Comparison of ENCODE assay signal across 1 cellular context in genomic region chr7:22672892-22673637, GRCh38.
TF ChIP-seq lines count a peak whose summit lies in the region.

No MANE protein-coding gene starts in this region.

TF ChIP-seq in HepG2, 621 proteins besides CTCF, POLR2A, EP300 and RAD21 (continued from another document and continues in another):
- TF ChIP-seq HNF1A (IDR thresholded peaks at IDR 0.05; ENCODE audit: low read depth) (no peak), HNF1A (CRISPR knock-in tag; IDR thresholded peaks at IDR 0.05; ENCODE audit: borderline replicate concordance) (no peak), IKZF1 (IDR thresholded peaks at IDR 0.05) (no peak), CENPX (CRISPR knock-in tag; IDR thresholded peaks at IDR 0.05) (no peak), SPEN (CRISPR knock-in tag; IDR thresholded peaks at IDR 0.05; ENCODE audit: low read depth) (no peak), MTA1 (CRISPR knock-in tag; IDR thresholded peaks at IDR 0.05; ENCODE audit: borderline replicate concordance) (no peak), DMTF1 (CRISPR knock-in tag; IDR thresholded peaks at IDR 0.05) (no peak), ZNF75D (CRISPR knock-in tag; IDR thresholded peaks at IDR 0.05; ENCODE audit: borderline replicate concordance) (no peak), ZNF512 (CRISPR knock-in tag; IDR thresholded peaks at IDR 0.05) (no peak), ZNF24 (IDR thresholded peaks at IDR 0.05) (no peak), FOSL2 (CRISPR knock-in tag; IDR thresholded peaks at IDR 0.05) (0 out of 2 replicates have a peak, but pooled peaks have one; percentile 9), ZNF720 (CRISPR knock-in tag; IDR thresholded peaks at IDR 0.05) (no peak), DDIT3 (CRISPR knock-in tag; IDR thresholded peaks at IDR 0.05) (no peak), SOX5 (CRISPR knock-in tag; IDR thresholded peaks at IDR 0.05; ENCODE audit: borderline replicate concordance) (0 out of 2 replicates have a peak, but pooled peaks have one; percentile 28), ISL2 (CRISPR knock-in tag; IDR thresholded peaks at IDR 0.05) (peak; percentile 54; the same call in 1 of the 2 replicates), RFX1 (IDR thresholded peaks at IDR 0.05) (no peak), HIVEP1 (CRISPR knock-in tag; IDR thresholded peaks at IDR 0.05) (no peak), KLF15 (CRISPR knock-in tag; IDR thresholded peaks at IDR 0.05; ENCODE audit: borderline replicate concordance) (no peak), ZKSCAN5 (CRISPR knock-in tag; IDR thresholded peaks at IDR 0.05) (no peak), ZNF451 (CRISPR knock-in tag; IDR thresholded peaks at IDR 0.05) (no peak), IRF2 (CRISPR knock-in tag; IDR thresholded peaks at IDR 0.05) (no peak), SNAPC2 (CRISPR knock-in tag; IDR thresholded peaks at IDR 0.05) (no peak), ZNF616 (CRISPR knock-in tag; IDR thresholded peaks at IDR 0.05; ENCODE audit: low read depth) (no peak), ZNF430 (CRISPR knock-in tag; IDR thresholded peaks at IDR 0.05) (no peak), ETV5 (CRISPR knock-in tag; IDR thresholded peaks at IDR 0.05; ENCODE audit: borderline replicate concordance) (0 out of 2 replicates have a peak, but pooled peaks have one; percentile 8), ZNF44 (CRISPR knock-in tag; IDR thresholded peaks at IDR 0.05) (no peak), ZSCAN29 (CRISPR knock-in tag; conservative IDR thresholded peaks at IDR 0.05) (no peak), NCOA2 (CRISPR knock-in tag; IDR thresholded peaks at IDR 0.05) (peak; percentile 43; the same call in 1 of the 2 replicates), SOX6 (IDR thresholded peaks at IDR 0.05) (no peak), SOX6 (CRISPR knock-in tag; IDR thresholded peaks at IDR 0.05) (peak; percentile 57), STAT6 (CRISPR knock-in tag; IDR thresholded peaks at IDR 0.05; ENCODE audit: borderline replicate concordance) (no peak), FOXA3 (CRISPR knock-in tag; IDR thresholded peaks at IDR 0.05) (peak; percentile 90), ZNF713 (CRISPR knock-in tag; IDR thresholded peaks at IDR 0.05) (no peak), ARID5B (CRISPR knock-in tag; IDR thresholded peaks at IDR 0.05) (peak; percentile 69; the same call in 1 of the 2 replicates), TAF15 (IDR thresholded peaks at IDR 0.05; ENCODE audit: low read depth, low read length, poor library complexity, severe bottlenecking) (no peak), GZF1 (CRISPR knock-in tag; IDR thresholded peaks at IDR 0.05) (no peak), NCOR1 (IDR thresholded peaks at IDR 0.05; ENCODE audit: borderline replicate concordance, low read length) (no peak), NFKB2 (CRISPR knock-in tag; IDR thresholded peaks at IDR 0.05; ENCODE audit: borderline replicate concordance) (no peak), ZNF547 (CRISPR knock-in tag; IDR thresholded peaks at IDR 0.05) (no peak), ZBTB33 (CRISPR knock-in tag; IDR thresholded peaks at IDR 0.05) (no peak)
- TF ChIP-seq, protein P1, sequence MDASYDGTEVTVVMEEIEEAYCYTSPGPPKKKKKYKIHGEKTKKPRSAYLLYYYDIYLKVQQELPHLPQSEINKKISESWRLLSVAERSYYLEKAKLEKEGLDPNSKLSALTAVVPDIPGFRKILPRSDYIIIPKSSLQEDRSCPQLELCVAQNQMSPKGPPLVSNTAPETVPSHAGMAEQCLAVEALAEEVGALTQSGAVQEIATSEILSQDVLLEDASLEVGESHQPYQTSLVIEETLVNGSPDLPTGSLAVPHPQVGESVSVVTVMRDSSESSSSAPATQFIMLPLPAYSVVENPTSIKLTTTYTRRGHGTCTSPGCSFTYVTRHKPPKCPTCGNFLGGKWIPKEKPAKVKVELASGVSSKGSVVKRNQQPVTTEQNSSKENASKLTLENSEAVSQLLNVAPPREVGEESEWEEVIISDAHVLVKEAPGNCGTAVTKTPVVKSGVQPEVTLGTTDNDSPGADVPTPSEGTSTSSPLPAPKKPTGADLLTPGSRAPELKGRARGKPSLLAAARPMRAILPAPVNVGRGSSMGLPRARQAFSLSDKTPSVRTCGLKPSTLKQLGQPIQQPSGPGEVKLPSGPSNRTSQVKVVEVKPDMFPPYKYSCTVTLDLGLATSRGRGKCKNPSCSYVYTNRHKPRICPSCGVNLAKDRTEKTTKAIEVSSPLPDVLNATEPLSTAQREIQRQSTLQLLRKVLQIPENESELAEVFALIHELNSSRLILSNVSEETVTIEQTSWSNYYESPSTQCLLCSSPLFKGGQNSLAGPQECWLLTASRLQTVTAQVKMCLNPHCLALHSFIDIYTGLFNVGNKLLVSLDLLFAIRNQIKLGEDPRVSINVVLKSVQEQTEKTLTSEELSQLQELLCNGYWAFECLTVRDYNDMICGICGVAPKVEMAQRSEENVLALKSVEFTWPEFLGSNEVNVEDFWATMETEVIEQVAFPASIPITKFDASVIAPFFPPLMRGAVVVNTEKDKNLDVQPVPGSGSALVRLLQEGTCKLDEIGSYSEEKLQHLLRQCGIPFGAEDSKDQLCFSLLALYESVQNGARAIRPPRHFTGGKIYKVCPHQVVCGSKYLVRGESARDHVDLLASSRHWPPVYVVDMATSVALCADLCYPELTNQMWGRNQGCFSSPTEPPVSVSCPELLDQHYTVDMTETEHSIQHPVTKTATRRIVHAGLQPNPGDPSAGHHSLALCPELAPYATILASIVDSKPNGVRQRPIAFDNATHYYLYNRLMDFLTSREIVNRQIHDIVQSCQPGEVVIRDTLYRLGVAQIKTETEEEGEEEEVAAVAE (CRISPR knock-in tag; IDR thresholded peaks at IDR 0.05; ENCODE audit: borderline replicate concordance), result no peak
